Comparison of ENCODE assay signal across 22 cellular contexts in genomic region chr19:1969176-1970002, GRCh38.
"Had no signal": no experiment of that assay in that cellular context is flagged by ENCODE, and none has a peak within 500 bp of the region (broad histone marks: within the 10 kb centered on the region; RNA-seq: fewer than 3 reads in every experiment).

No MANE protein-coding gene starts in this region.

- H3K27me3 ChIP-seq: esophagus muscularis mucosa, gastrocnemius medialis, ovary, right atrium auricular region, thyroid gland, upper lobe of right lung had no signal

- H3K36me3 Mint-ChIP-seq: activated naive CD4-positive, alpha-beta T cell treated with anti-CD3 and anti-CD28 coated beads, Interleukin-2, amount 50 U/mL, for 24 hours had no signal

- H3K27ac ChIP-seq: esophagus muscularis mucosa, gastrocnemius medialis, ovary, psoas muscle, right atrium auricular region, thyroid gland, upper lobe of right lung had no signal

- H3K27me3 Mint-ChIP-seq: activated CD4-positive, alpha-beta memory T cell treated with anti-CD3 and anti-CD28 coated beads, Interleukin-2, amount 10 ng/mL, durations not matched to agents 7 days and 5 days; activated CD4-positive, alpha-beta T cell treated with anti-CD3 and anti-CD28 coated beads, Interleukin-2, amount 10 ng/mL, durations not matched to agents 24 days and 14 days; activated CD8-positive, alpha-beta memory T cell treated with anti-CD3 and anti-CD28 coated beads, Interleukin-2, amount 10 ng/mL, durations not matched to agents 7 days and 5 days; activated naive CD4-positive, alpha-beta T cell treated with anti-CD3 and anti-CD28 coated beads, Interleukin-2, amount 50 U/mL, for 24 hours; brain; memory B cell had no signal

- H3K4me3 Mint-ChIP-seq: activated CD4-positive, alpha-beta memory T cell treated with anti-CD3 and anti-CD28 coated beads, Interleukin-2, amount 10 ng/mL, durations not matched to agents 7 days and 5 days; activated CD4-positive, alpha-beta T cell treated with anti-CD3 and anti-CD28 coated beads, Interleukin-2, amount 10 ng/mL, durations not matched to agents 24 days and 14 days; activated CD8-positive, alpha-beta memory T cell treated with anti-CD3 and anti-CD28 coated beads, Interleukin-2, amount 10 ng/mL, durations not matched to agents 7 days and 5 days; activated naive CD4-positive, alpha-beta T cell treated with anti-CD3 and anti-CD28 coated beads, Interleukin-2, amount 50 U/mL, for 24 hours; brain; memory B cell had no signal

- H3K4me1 ChIP-seq: gastrocnemius medialis, psoas muscle, right atrium auricular region, thyroid gland, upper lobe of right lung had no signal

- ATAC-seq: activated CD4-positive, CD25-positive, alpha-beta regulatory T cell treated with anti-CD3 and anti-CD28 coated beads, Interleukin-2, amount 50 U/mL, for 24 hours; activated CD8-positive, alpha-beta memory T cell treated with anti-CD3 and anti-CD28 coated beads, Interleukin-2, amount 10 ng/mL, durations not matched to agents 7 days and 5 days; gastrocnemius medialis had no signal

- DNase-seq: activated CD4-positive, alpha-beta memory T cell treated with anti-CD3 and anti-CD28 coated beads, Interleukin-2, amount 10 ng/mL, durations not matched to agents 7 days and 5 days; activated CD4-positive, alpha-beta T cell treated with anti-CD3 and anti-CD28 coated beads, Interleukin-2, amount 10 ng/mL, durations not matched to agents 24 days and 14 days; activated CD8-positive, alpha-beta memory T cell treated with anti-CD3 and anti-CD28 coated beads, Interleukin-2, amount 10 ng/mL, durations not matched to agents 7 days and 5 days; activated gamma-delta T cell; activated T-cell treated with anti-CD3 and anti-CD28 coated beads for 4 hours; aorta; effector memory CD4-positive, alpha-beta T cell; gastrocnemius medialis; head of caudate nucleus; mucosa of descending colon; ovary; stimulated activated CD4-positive, alpha-beta T cell treated with anti-CD3 and anti-CD28 coated beads, Interleukin-4, amount 100 ng/mL, for 24 hours; stimulated activated naive CD4-positive, alpha-beta T cell treated with Interleukin-2 at 50 U/mL for 16 hours; thyroid gland; upper lobe of right lung had no signal

- H3K9me3 Mint-ChIP-seq: activated CD4-positive, alpha-beta memory T cell treated with anti-CD3 and anti-CD28 coated beads, Interleukin-2, amount 10 ng/mL, durations not matched to agents 7 days and 5 days; activated CD4-positive, alpha-beta T cell treated with anti-CD3 and anti-CD28 coated beads, Interleukin-2, amount 10 ng/mL, durations not matched to agents 24 days and 14 days; activated naive CD4-positive, alpha-beta T cell treated with anti-CD3 and anti-CD28 coated beads, Interleukin-2, amount 50 U/mL, for 24 hours; memory B cell had no signal

- H3K4me3 ChIP-seq: esophagus muscularis mucosa, gastrocnemius medialis, mucosa of descending colon, ovary, psoas muscle, right atrium auricular region, thyroid gland, upper lobe of right lung had no signal

- H3K27ac Mint-ChIP-seq: activated CD4-positive, alpha-beta memory T cell treated with anti-CD3 and anti-CD28 coated beads, Interleukin-2, amount 10 ng/mL, durations not matched to agents 7 days and 5 days; activated CD4-positive, alpha-beta T cell treated with anti-CD3 and anti-CD28 coated beads, Interleukin-2, amount 10 ng/mL, durations not matched to agents 24 days and 14 days; activated CD8-positive, alpha-beta memory T cell treated with anti-CD3 and anti-CD28 coated beads, Interleukin-2, amount 10 ng/mL, durations not matched to agents 7 days and 5 days; activated naive CD4-positive, alpha-beta T cell treated with anti-CD3 and anti-CD28 coated beads, Interleukin-2, amount 50 U/mL, for 24 hours; memory B cell had no signal

- H3K4me1 Mint-ChIP-seq: brain had no signal
